Comparison of ENCODE assay signal across 10 cellular contexts in the genomic region with DNA sequence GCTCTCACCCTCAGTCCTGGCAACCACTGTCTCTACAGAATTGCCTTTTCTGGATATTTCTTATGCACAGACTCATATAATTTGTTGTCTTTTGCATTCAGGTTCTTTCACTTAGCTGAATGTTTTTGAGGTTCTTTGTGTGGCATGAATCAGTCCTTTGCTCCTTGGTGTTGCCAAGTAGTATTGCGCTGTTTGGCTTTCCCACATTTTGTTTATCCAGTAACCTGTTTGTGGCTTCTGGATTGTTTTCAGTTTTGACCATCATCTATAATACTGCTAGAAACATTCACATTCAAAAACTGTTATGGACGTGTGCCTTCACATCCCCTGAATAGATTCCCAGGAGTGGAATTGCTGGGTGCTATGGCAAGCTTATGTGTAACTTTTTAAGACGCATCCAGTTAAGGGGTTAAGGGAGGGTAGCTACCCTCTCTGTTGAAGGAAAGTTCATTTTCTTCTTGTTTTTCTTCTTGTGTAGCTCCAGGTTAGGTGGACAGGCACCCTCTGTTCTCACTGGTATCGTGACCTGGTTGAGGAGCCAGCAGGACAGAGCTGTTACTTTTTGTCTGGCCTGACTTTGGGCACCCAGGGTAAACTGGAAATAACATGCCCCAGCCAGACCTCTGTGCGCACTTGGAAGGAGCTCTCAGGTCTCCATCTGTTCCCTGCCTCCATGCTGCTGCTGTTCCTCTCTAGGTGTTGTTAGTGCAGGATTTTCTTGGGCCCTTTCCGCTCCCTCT. TPM values are rescaled to one million over a fixed set of nuclear protein-coding genes. Genes with fewer than 3 reads are reported as not detected.
DNase-seq lines count a peak whose midpoint lies in the region; ATAC-seq and TF ChIP-seq lines count a peak whose summit lies in the region.
"Had no signal": no experiment of that assay in that cellular context is flagged by ENCODE, and none has a peak within 500 bp of the region (broad histone marks: within the 10 kb centered on the region; RNA-seq: fewer than 3 reads in every experiment).

No MANE protein-coding gene starts in this region.

- peak overlapping the region; percentile 59 for H3K4me2 ChIP-seq in DND-41 (ENCODE audit: insufficient read depth, low read length)
- H3K4me2 ChIP-seq in Loucy (ENCODE audit: low read depth, low read length, poor library complexity, severe bottlenecking) = peak overlapping the region; percentile 81
- H3K4me2 ChIP-seq in osteoblast (ENCODE audit: insufficient read depth, low read length) = peak overlapping the region; percentile 68

- H3K4me1 Mint-ChIP-seq in chondrocyte (ENCODE audit: low read depth) = peaks cover 43% of the 10 kb centered on the region

- H3K4me3 ChIP-seq in DND-41 (ENCODE audit: low read depth in 1 of 2, low read length in 2 of 2) = peak overlapping the region in 1 of 2 experiments; percentile 33; a peak in 2 of 4 replicates
- H3K4me3 ChIP-seq in Loucy (ENCODE audit: low read length, poor library complexity, severe bottlenecking) = peak overlapping the region; percentile 61
- peak overlapping the region; percentile 36 for H3K4me3 ChIP-seq in osteoblast (ENCODE audit: insufficient read depth, low read length)

- TF ChIP-seq CTCF in DND-41 (IDR thresholded peaks at IDR 0.05; ENCODE audit: borderline replicate concordance, extremely low read depth, low read length, poor library complexity, severe bottlenecking) = no peak
- no peak for TF ChIP-seq CTCF in Loucy (conservative IDR thresholded peaks at IDR 0.05; ENCODE audit: low read length)
- TF ChIP-seq CTCF in chondrocyte (IDR thresholded peaks at IDR 0.05) = no peak
- no peak for TF ChIP-seq CTCF in osteoblast (IDR thresholded peaks at IDR 0.05; ENCODE audit: extremely low read depth, low read depth, low read length)

- no peaks in the 10 kb centered on the region for H3K9me3 ChIP-seq in DND-41 (ENCODE audit: insufficient read depth, low read length, severe bottlenecking)
- H3K9me3 ChIP-seq in Loucy (ENCODE audit: insufficient read depth, low read depth, low read length) = no peaks in the 10 kb centered on the region
- no peaks in the 10 kb centered on the region for H3K9me3 ChIP-seq in osteoblast (ENCODE audit: low read depth, low read length)

- no peaks in the 10 kb centered on the region for H3K9me2 ChIP-seq in Loucy (replicated peaks; ENCODE audit: low read depth, low read length)

- peaks cover 58% of the 10 kb centered on the region for H3K79me2 ChIP-seq in DND-41 (ENCODE audit: insufficient read depth, low read length)
- peaks cover 48% of the 10 kb centered on the region for H3K79me2 ChIP-seq in Loucy (ENCODE audit: insufficient read depth, low read length)
- no peaks in the 10 kb centered on the region for H3K79me2 ChIP-seq in osteoblast (ENCODE audit: insufficient read depth, low read length)

- DNase-seq in DND-41 (no peak), chondrocyte (ENCODE audit: low spot score) (no peak), osteoblast (ENCODE audit: insufficient read length, low spot score, missing footprints) (no peak), NCI-H1417 treated with DMSO at 0.1 percent for 48 hours (lab: John Stamatoyannopoulos, UW) (no peak), NCI-H510A (lab: John Stamatoyannopoulos, UW) (no peak)
- DNase-seq: NCI-H1930; stimulated activated CD4-positive, alpha-beta T cell treated with anti-CD3 and anti-CD28 coated beads, Interleukin-4, amount 100 ng/mL, for 4 hours had no signal

- H3K27ac Mint-ChIP-seq in chondrocyte (ENCODE audit: unreplicated experiment) = peak overlapping the region; percentile 68

- H3F3A ChIP-seq in Loucy (ENCODE audit: low read depth) = peaks cover 7% of the 10 kb centered on the region; the same call in 1 of the 2 replicates

- H3K9ac ChIP-seq in DND-41 (ENCODE audit: low read depth, low read length) = peak overlapping the region; percentile 41
- peak overlapping the region; percentile 58 for H3K9ac ChIP-seq in Loucy (ENCODE audit: low read depth, low read length, poor library complexity, severe bottlenecking)

- ATAC-seq in DND-41 (ENCODE audit: insufficient read depth, low read depth) (no peak), HG02642 (IDR thresholded peaks at IDR 0.05; ENCODE audit: poor library complexity, unreplicated experiment) (no peak), HG03139 (IDR thresholded peaks at IDR 0.05; ENCODE audit: unreplicated experiment) (no peak)

- H2AFZ ChIP-seq in DND-41 (ENCODE audit: low read depth, low read length) (peak overlapping the region; percentile 38; the same call in 1 of the 2 replicates), Loucy (ENCODE audit: low read length) (no peak overlapping the region; the same call in 1 of the 2 replicates), osteoblast (ENCODE audit: low read length) (peak overlapping the region; percentile 78)

- no peaks in the 10 kb centered on the region for H4K20me1 ChIP-seq in DND-41 (ENCODE audit: insufficient read depth, low read length)
- no peaks in the 10 kb centered on the region for H4K20me1 ChIP-seq in Loucy (ENCODE audit: insufficient read depth, low read length, poor library complexity, severe bottlenecking)
- H4K20me1 ChIP-seq in osteoblast (ENCODE audit: insufficient read depth, low read length) = no peaks in the 10 kb centered on the region

- H3K4me3 Mint-ChIP-seq in chondrocyte (ENCODE audit: unreplicated experiment) = no peak overlapping the region

- no peaks in the 10 kb centered on the region for H3K36me3 Mint-ChIP-seq in chondrocyte (ENCODE audit: low read depth)

- H3K27ac ChIP-seq in DND-41 (ENCODE audit: low read length) = peak overlapping the region; percentile 85
- no peak overlapping the region for H3K27ac ChIP-seq in osteoblast (ENCODE audit: low read depth, low read length)

- no peaks in the 10 kb centered on the region for H3K27me3 Mint-ChIP-seq in chondrocyte (ENCODE audit: low read depth)

- H3K36me3 ChIP-seq in DND-41 (ENCODE audit: insufficient read depth, low read length) = no peaks in the 10 kb centered on the region
- H3K36me3 ChIP-seq in Loucy (ENCODE audit: insufficient read depth, low read length) = no peaks in the 10 kb centered on the region
- H3K36me3 ChIP-seq in osteoblast (ENCODE audit: insufficient read depth, low read length) = no peaks in the 10 kb centered on the region

- H3K4me1 ChIP-seq in DND-41 (ENCODE audit: insufficient read depth, low read length) (peaks cover 90% of the 10 kb centered on the region), Loucy (ENCODE audit: insufficient read depth, low read length, poor library complexity, severe bottlenecking) (peaks cover 84% of the 10 kb centered on the region), osteoblast (ENCODE audit: insufficient read depth, low read length) (peaks cover 11% of the 10 kb centered on the region)

- H3K27me3 ChIP-seq in DND-41 (ENCODE audit: insufficient read depth, low read length, poor library complexity) (no peaks in the 10 kb centered on the region), Loucy (ENCODE audit: insufficient read depth, low read length, poor library complexity, severe bottlenecking) (no peaks in the 10 kb centered on the region), osteoblast (ENCODE audit: insufficient read depth, low read length) (peaks cover 12% of the 10 kb centered on the region)

- no peaks in the 10 kb centered on the region for H3K9me3 Mint-ChIP-seq in chondrocyte (ENCODE audit: low read depth)

RNA-seq across cellular contexts. Expression of a gene that starts 29.6 kb away (rescaled TPM):
- total RNA-seq in chondrocyte = 0.31 to 0.50 TPM in 2 of 3 replicates, not detected in the other
- total RNA-seq in osteoblast = under 0.01 and 0.29 TPM in 2 replicates
